1 cellular context compared by ENCODE assay signal in genomic region chr17:77830816-77831490, GRCh38.
TF ChIP-seq lines count a peak whose summit lies in the region.

No MANE protein-coding gene starts in this region.

TF ChIP-seq in H1, 55 proteins besides CTCF, POLR2A, EP300 and RAD21:
- TF ChIP-seq SIX5 (IDR thresholded peaks at IDR 0.05; ENCODE audit: low read depth, low read length), result no peak
- TF ChIP-seq POLR2AphosphoS5 (IDR thresholded peaks at IDR 0.05; ENCODE audit: low read depth, low read length), result no peak
- TF ChIP-seq E2F6 (IDR thresholded peaks at IDR 0.05), result no peak
